17 cellular contexts compared by ENCODE assay signal in genomic region chr6:45192556-45192955, GRCh38.
"Had no signal": no experiment of that assay in that cellular context is flagged by ENCODE, and none has a peak within 500 bp of the region (broad histone marks: within the 10 kb centered on the region; RNA-seq: fewer than 3 reads in every experiment).

No MANE protein-coding gene starts in this region.

- H3K36me3 ChIP-seq: right atrium auricular region had no signal

- H3K9me3 ChIP-seq: right atrium auricular region had no signal

- ATAC-seq: esophagus mucosa; stimulated activated naive CD8-positive, alpha-beta T cell treated with anti-CD3 and anti-CD28 coated beads, Interleukin-15, Interleukin-2, amounts not matched to agents 100 U/mL and 50 U/mL, for 24 hours had no signal

- H3K4me3 ChIP-seq: right atrium auricular region, skin epidermis had no signal

- H3K27ac Mint-ChIP-seq: activated CD4-positive, alpha-beta T cell treated with anti-CD3 and anti-CD28 coated beads, Interleukin-2, amount 10 ng/mL, durations not matched to agents 24 days and 14 days; activated naive CD8-positive, alpha-beta T cell treated with anti-CD3 and anti-CD28 coated beads, Interleukin-2, amount 10 ng/mL, durations not matched to agents 7 days and 5 days; nephron; T-helper 2 cell treated with Interferon-gamma antibody and Interleukin-4, amounts not matched to agents 5 μg/mL and 100 μg/mL, for 36 hours had no signal

- H3K9me3 Mint-ChIP-seq: activated naive CD8-positive, alpha-beta T cell treated with anti-CD3 and anti-CD28 coated beads, Interleukin-2, amount 10 ng/mL, durations not matched to agents 7 days and 5 days; nephron had no signal

- H3K4me3 Mint-ChIP-seq: activated CD4-positive, alpha-beta T cell treated with anti-CD3 and anti-CD28 coated beads, Interleukin-2, amount 10 ng/mL, durations not matched to agents 24 days and 14 days; activated naive CD8-positive, alpha-beta T cell treated with anti-CD3 and anti-CD28 coated beads, Interleukin-2, amount 10 ng/mL, durations not matched to agents 7 days and 5 days; nephron; T-helper 2 cell treated with Interferon-gamma antibody and Interleukin-4, amounts not matched to agents 5 μg/mL and 100 μg/mL, for 36 hours had no signal

- DNase-seq: activated CD4-positive, alpha-beta T cell treated with anti-CD3 and anti-CD28 coated beads, Interleukin-2, amount 10 ng/mL, durations not matched to agents 24 days and 14 days; activated CD4-positive, CD25-positive, alpha-beta regulatory T cell; activated naive CD4-positive, alpha-beta T cell; activated naive CD8-positive, alpha-beta T cell treated with anti-CD3 and anti-CD28 coated beads, Interleukin-2, amount 10 ng/mL, durations not matched to agents 7 days and 5 days; anterior cingulate cortex; foreskin fibroblast; hippocampal formation; kidney; nucleus accumbens; stimulated activated CD4-positive, alpha-beta T cell treated with anti-CD3 and anti-CD28 coated beads, Interleukin-4, amount 100 ng/mL, for 4 hours; stimulated activated naive CD8-positive, alpha-beta T cell treated with anti-CD3 and anti-CD28 coated beads, Interleukin-15, Interleukin-2, amounts not matched to agents 100 U/mL and 50 U/mL, for 24 hours; trophoblast cell had no signal

- H3K27ac ChIP-seq: right atrium auricular region, skin epidermis had no signal

- H3K27me3 Mint-ChIP-seq: activated CD4-positive, alpha-beta T cell treated with anti-CD3 and anti-CD28 coated beads, Interleukin-2, amount 10 ng/mL, durations not matched to agents 24 days and 14 days; activated naive CD8-positive, alpha-beta T cell treated with anti-CD3 and anti-CD28 coated beads, Interleukin-2, amount 10 ng/mL, durations not matched to agents 7 days and 5 days had no signal
